ENCODE assay signal across 1 cellular context in genomic region chr3:14678015-14678503, GRCh38.
TF ChIP-seq lines count a peak whose summit lies in the region.

No MANE protein-coding gene starts in this region.

TF ChIP-seq in HepG2, 621 proteins besides CTCF, POLR2A, EP300 and RAD21 (continued from another document):
- TF ChIP-seq RNF2 (conservative IDR thresholded peaks at IDR 0.05; ENCODE audit: low read depth) = 0 out of 2 replicates have a peak, but pooled peaks have one; percentile 51
- TF ChIP-seq HNRNPL (IDR thresholded peaks at IDR 0.05; ENCODE audit: low read depth, low read length) = no peak
- no peak for TF ChIP-seq BCLAF1 (IDR thresholded peaks at IDR 0.05)
- TF ChIP-seq PRDM15 (CRISPR knock-in tag; IDR thresholded peaks at IDR 0.05) = no peak
- TF ChIP-seq, protein P1, sequence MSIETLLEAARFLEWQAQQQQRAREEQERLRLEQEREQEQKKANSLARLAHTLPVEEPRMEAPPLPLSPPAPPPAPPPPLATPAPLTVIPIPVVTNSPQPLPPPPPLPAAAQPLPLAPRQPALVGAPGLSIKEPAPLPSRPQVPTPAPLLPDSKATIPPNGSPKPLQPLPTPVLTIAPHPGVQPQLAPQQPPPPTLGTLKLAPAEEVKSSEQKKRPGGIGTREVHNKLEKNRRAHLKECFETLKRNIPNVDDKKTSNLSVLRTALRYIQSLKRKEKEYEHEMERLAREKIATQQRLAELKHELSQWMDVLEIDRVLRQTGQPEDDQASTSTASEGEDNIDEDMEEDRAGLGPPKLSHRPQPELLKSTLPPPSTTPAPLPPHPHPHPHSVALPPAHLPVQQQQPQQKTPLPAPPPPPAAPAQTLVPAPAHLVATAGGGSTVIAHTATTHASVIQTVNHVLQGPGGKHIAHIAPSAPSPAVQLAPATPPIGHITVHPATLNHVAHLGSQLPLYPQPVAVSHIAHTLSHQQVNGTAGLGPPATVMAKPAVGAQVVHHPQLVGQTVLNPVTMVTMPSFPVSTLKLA (IDR thresholded peaks at IDR 0.05) = peak; percentile 81
- TF ChIP-seq NFYC (CRISPR knock-in tag; IDR thresholded peaks at IDR 0.05) = no peak
- TF ChIP-seq EHMT2 (IDR thresholded peaks at IDR 0.05; ENCODE audit: borderline replicate concordance, low read depth, low read length) = peak; percentile 63; the same call in 1 of the 2 replicates
- TF ChIP-seq ZNF746 (CRISPR knock-in tag; IDR thresholded peaks at IDR 0.05) = peak; percentile 57; the same call in 1 of the 2 replicates
- TF ChIP-seq ZNF484 (CRISPR knock-in tag; IDR thresholded peaks at IDR 0.05; ENCODE audit: borderline replicate concordance, low read depth) = no peak
- TF ChIP-seq ZNF274 (CRISPR knock-in tag; IDR thresholded peaks at IDR 0.05) = 0 out of 2 replicates have a peak, but pooled peaks have one; percentile 51
- TF ChIP-seq PAF1 (CRISPR knock-in tag; IDR thresholded peaks at IDR 0.05) = no peak; the same call in 1 of the 2 replicates
- TF ChIP-seq SATB2 (CRISPR knock-in tag; IDR thresholded peaks at IDR 0.05) = no peak
- peak; percentile 91 for TF ChIP-seq CREB1 (IDR thresholded peaks at IDR 0.05)
- TF ChIP-seq CREB1 (CRISPR knock-in tag; IDR thresholded peaks at IDR 0.05) = peak; percentile 92
- TF ChIP-seq RFX1 (IDR thresholded peaks at IDR 0.05) = no peak
- TF ChIP-seq ZNF232 (CRISPR knock-in tag; IDR thresholded peaks at IDR 0.05; ENCODE audit: borderline replicate concordance) = peak; percentile 62; the same call in 1 of the 2 replicates
- peak; percentile 93 for TF ChIP-seq BORCS8-MEF2B (CRISPR knock-in tag; IDR thresholded peaks at IDR 0.05)
- TF ChIP-seq ZNF605 (CRISPR knock-in tag; IDR thresholded peaks at IDR 0.05) = peak; percentile 75
- no peak for TF ChIP-seq ZBTB46 (CRISPR knock-in tag; IDR thresholded peaks at IDR 0.05; ENCODE audit: borderline replicate concordance)
- TF ChIP-seq JUNB (CRISPR knock-in tag; IDR thresholded peaks at IDR 0.05; ENCODE audit: borderline replicate concordance) = no peak
- no peak for TF ChIP-seq FOXA1 (IDR thresholded peaks at IDR 0.05)
- peak; percentile 73 for TF ChIP-seq FOXA1 (CRISPR knock-in tag; IDR thresholded peaks at IDR 0.05)
- peak; percentile 84; the same call in 1 of the 2 replicates for TF ChIP-seq ZNF609 (CRISPR knock-in tag; IDR thresholded peaks at IDR 0.05; ENCODE audit: borderline replicate concordance)
- TF ChIP-seq ZGPAT (CRISPR knock-in tag; IDR thresholded peaks at IDR 0.05) = peak; percentile 92
- 0 out of 2 replicates have a peak, but pooled peaks have one; percentile 22 for TF ChIP-seq ARID2 (CRISPR knock-in tag; IDR thresholded peaks at IDR 0.05; ENCODE audit: borderline replicate concordance)
- TF ChIP-seq MEIS1 (CRISPR knock-in tag; IDR thresholded peaks at IDR 0.05; ENCODE audit: borderline replicate concordance) = peak; percentile 55; the same call in 1 of the 2 replicates
- no peak for TF ChIP-seq ISX (CRISPR knock-in tag; conservative IDR thresholded peaks at IDR 0.05)
- TF ChIP-seq KAT8 (CRISPR knock-in tag; IDR thresholded peaks at IDR 0.05) = peak; percentile 73
